In genomic region chr20:421685-422250, GRCh38 we compare ENCODE assay signal across 18 cellular contexts. TPM values are rescaled to one million over a fixed set of nuclear protein-coding genes. Genes with fewer than 3 reads are reported as not detected.
DNase-seq lines count a peak whose midpoint lies in the region; ATAC-seq, FAIRE-seq and TF ChIP-seq lines count a peak whose summit lies in the region.
"Had no signal": no experiment of that assay in that cellular context is flagged by ENCODE, and none has a peak within 500 bp of the region (broad histone marks: within the 10 kb centered on the region; RNA-seq: fewer than 3 reads in every experiment).

No MANE protein-coding gene starts in this region.

- RAD21 ChIA-PET in GM12878 (lab: Charles Lee; ENCODE audit: unreplicated experiment), result no interaction called here

- peaks cover 0 to 80% (median 22%) of the 10 kb centered on the region in 3 donors for H3K36me3 Mint-ChIP-seq in CD8-positive, alpha-beta memory T cell
- peaks cover 25% of the 10 kb centered on the region for H3K36me3 Mint-ChIP-seq in progenitor cell of endocrine pancreas (ENCODE audit: insufficient read depth)

- TF ChIP-seq CTCF in GM12878 (IDR thresholded peaks at IDR 0.05 in 2 of 3, conservative IDR thresholded peaks at IDR 0.05 in 1 of 3; ENCODE audit: control insufficient read depth in 2 of 3, extremely low read depth in 1 of 3, insufficient read depth in 1 of 3, low read depth in 3 of 3, low read length in 3 of 3) (no peak), progenitor cell of endocrine pancreas (IDR thresholded peaks at IDR 0.05; ENCODE audit: unreplicated experiment) (no peak), BE2C (IDR thresholded peaks at IDR 0.05; ENCODE audit: low read depth, low read length) (no peak)

- no peaks in the 10 kb centered on the region for H3K27me3 Mint-ChIP-seq in CD8-positive, alpha-beta memory T cell
- no peaks in the 10 kb centered on the region for H3K27me3 Mint-ChIP-seq in progenitor cell of endocrine pancreas

- no peak overlapping the region for H2AFZ ChIP-seq in GM12878 (ENCODE audit: control insufficient read depth, low read depth, low read length)

- no peak overlapping the region for H3K4me3 Mint-ChIP-seq in CD8-positive, alpha-beta memory T cell
- H3K4me3 Mint-ChIP-seq in progenitor cell of endocrine pancreas (ENCODE audit: low read depth), result no peak overlapping the region

- H3K36me3 ChIP-seq in CD8-positive, alpha-beta memory T cell (ENCODE audit: insufficient read depth, low read length), result peaks cover 49% of the 10 kb centered on the region
- peaks cover 3 to 13% of the 10 kb centered on the region in 2 experiments; a peak in 3 of 4 replicates for H3K36me3 ChIP-seq in GM12878 (ENCODE audit: control insufficient read depth in 2 of 2, insufficient read depth in 2 of 2, low read length in 1 of 2)
- H3K36me3 ChIP-seq in BE2C, result no peaks in the 10 kb centered on the region

- peak; percentile 17 for DNase-seq in activated effector memory CD4-positive, alpha-beta T cell treated with anti-CD3 and anti-CD28 coated beads, Interleukin-2, amount 50 U/mL, for 16 hours
- no peak for DNase-seq in activated effector memory CD4-positive, alpha-beta T cell treated with Interleukin-2 at 50 U/mL for 16 hours
- DNase-seq in CD8-positive, alpha-beta memory T cell, result peak in 1 of 5 donors; percentile 17
- DNase-seq in GM12878 (ENCODE audit: low read depth, low spot score) (no peak), progenitor cell of endocrine pancreas (ENCODE audit: low spot score, unreplicated experiment) (no peak), AG20443 (ENCODE audit: low spot score) (no peak), BE2C (no peak)
- DNase-seq: activated CD8-positive, alpha-beta memory T cell treated with anti-CD3 and anti-CD28 coated beads for 24 hours; effector CD4-positive, alpha-beta T cell; esophagus squamous epithelium; NCI-H1048; NCI-H2227 treated with DMSO at 0.1 percent for 48 hours; NCI-H82; SHP77 treated with DMSO at 0.1 percent for 48 hours; stimulated activated CD4-positive, alpha-beta T cell treated with anti-CD3 and anti-CD28 coated beads, Interleukin-15, amount 100 ng/mL, for 24 hours had no signal

- no peak for ATAC-seq in GM12878
- ATAC-seq in activated CD4-positive, CD25-positive, alpha-beta regulatory T cell treated with anti-CD3 and anti-CD28 coated beads, Interleukin-2, amount 50 U/mL, for 24 hours, result no peak

- intact Hi-C loops in GM12878 (cut with micrococcal nuclease; ENCODE audit: unreplicated experiment), result no loop called here

- no peaks in the 10 kb centered on the region for H3K4me1 ChIP-seq in CD8-positive, alpha-beta memory T cell (ENCODE audit: insufficient read depth, low read length)
- H3K4me1 ChIP-seq in GM12878 (ENCODE audit: control insufficient read depth, insufficient read depth, low read length) (no peaks in the 10 kb centered on the region), BE2C (no peaks in the 10 kb centered on the region)
- H3K4me1 ChIP-seq: right atrium auricular region had no signal

- 99% methylated on average over 8 of the region's 8 CpGs for WGBS in GM12878 (ENCODE audit: insufficient coverage, insufficient replicate concordance, low lambda C conversion rate, missing lambda C conversion rate)

- CTCF ChIA-PET in CD8-positive, alpha-beta memory T cell (lab: Charles Lee), result no interaction called here
- CTCF ChIA-PET in GM12878 (lab: Yijun Ruan, JAX), result no interaction called here

- POLR2A ChIA-PET in CD8-positive, alpha-beta memory T cell (lab: Charles Lee), result no interaction called here
- POLR2A ChIA-PET in GM12878 (lab: Charles Lee), result interaction anchor here (0.7 kb wide), 1 partner anchor 308 kb away, joined by 4 read pairs; no protein-coding TSS in a partner anchor

- no peak for TF ChIP-seq EP300 in GM12878 (IDR thresholded peaks at IDR 0.05; ENCODE audit: borderline replicate concordance in 1 of 2, control insufficient read depth in 1 of 2, low read depth in 2 of 2, low read length in 2 of 2)

- H3K4me1 Mint-ChIP-seq in CD8-positive, alpha-beta memory T cell, result peaks cover 5 to 16% (median 6%) of the 10 kb centered on the region in 3 donors
- H3K4me1 Mint-ChIP-seq in progenitor cell of endocrine pancreas (ENCODE audit: low read depth), result no peaks in the 10 kb centered on the region

- no peaks in the 10 kb centered on the region for H3K27me3 ChIP-seq in CD8-positive, alpha-beta memory T cell (ENCODE audit: insufficient read depth, low read length, poor library complexity, severe bottlenecking)
- H3K27me3 ChIP-seq in GM12878 (replicated peaks in 1 of 2; ENCODE audit: control insufficient read depth in 2 of 2, insufficient read depth in 2 of 2, low read length in 1 of 2) (no peaks in the 10 kb centered on the region), BE2C (no peaks in the 10 kb centered on the region)
- H3K27me3 ChIP-seq: esophagus squamous epithelium, right atrium auricular region had no signal

- in situ Hi-C loops in GM12878 (cut with MboI), result no loop called here

- BruUV-seq in GM12878 (replicated peaks; lab: Mats Ljungman, UMichigan), result TSS peak; percentile 60

- no peak for TF ChIP-seq RAD21 in GM12878 (IDR thresholded peaks at IDR 0.05; ENCODE audit: insufficient read depth, low read depth, low read length)

- no peaks in the 10 kb centered on the region for H3K79me2 ChIP-seq in GM12878 (ENCODE audit: control insufficient read depth, insufficient read depth, low read length)

- H3K9ac ChIP-seq in GM12878 (ENCODE audit: control insufficient read depth, insufficient read depth, low read length), result no peak overlapping the region
- H3K9ac ChIP-seq: KMS-11 had no signal

- no peak for FAIRE-seq in GM12878 (lab: Jason Lieb, UNC)

- no peak overlapping the region for H3K4me2 ChIP-seq in GM12878 (ENCODE audit: control insufficient read depth, insufficient read depth)
- H3K4me2 ChIP-seq: KMS-11 had no signal

- H3K4me3 ChIP-seq in CD8-positive, alpha-beta memory T cell (ENCODE audit: low read length), result no peak overlapping the region
- H3K4me3 ChIP-seq in GM12878, result no peak overlapping the region
- H3K4me3 ChIP-seq in BE2C (ENCODE audit: low read depth, low read length), result no peak overlapping the region
- H3K4me3 ChIP-seq: esophagus squamous epithelium, right atrium auricular region had no signal

- TF ChIP-seq POLR2A in GM12878 (IDR thresholded peaks at IDR 0.05; ENCODE audit: low read depth, low read length), result no peak

- no peaks in the 10 kb centered on the region for H3K9me3 ChIP-seq in CD8-positive, alpha-beta memory T cell (ENCODE audit: low read length)
- H3K9me3 ChIP-seq in GM12878 (replicated peaks; ENCODE audit: control insufficient read depth, insufficient read depth, low read length) (no peaks in the 10 kb centered on the region), BE2C (no peaks in the 10 kb centered on the region)
- H3K9me3 ChIP-seq: esophagus squamous epithelium, right atrium auricular region had no signal

- H3K27ac Mint-ChIP-seq in CD8-positive, alpha-beta memory T cell, result peak overlapping the region in 5 of 8 donors; percentile 8 to 88 (median 25)
- H3K27ac Mint-ChIP-seq in progenitor cell of endocrine pancreas, result peak overlapping the region; percentile 7

- H4K20me1 ChIP-seq in GM12878 (ENCODE audit: control insufficient read depth, insufficient read depth), result no peaks in the 10 kb centered on the region

- H3K27ac ChIP-seq in CD8-positive, alpha-beta memory T cell (ENCODE audit: low read depth, low read length), result no peak overlapping the region
- H3K27ac ChIP-seq in GM12878 (ENCODE audit: control insufficient read depth, insufficient read depth), result no peak overlapping the region
- H3K27ac ChIP-seq: esophagus squamous epithelium, KMS-11, right atrium auricular region had no signal

- SMC1A ChIA-PET in GM12878 (lab: Charles Lee; ENCODE audit: uncharacterized antibody, unreplicated experiment), result interaction anchor here (0.8 to 1.7 kb wide), 2 partner anchors 67 to 224 kb away, joined by 3 read pairs; no protein-coding TSS in a partner anchor

- H3K9me3 Mint-ChIP-seq in CD8-positive, alpha-beta memory T cell, result no peaks in the 10 kb centered on the region
- no peaks in the 10 kb centered on the region for H3K9me3 Mint-ChIP-seq in progenitor cell of endocrine pancreas (ENCODE audit: low read depth)

RNA-seq across cellular contexts. Expression of gene RBCK1, which starts 13.7 kb away (rescaled TPM):
- 10 to 100 TPM; 83.7 to 90.5 TPM for total RNA-seq in CD8-positive, alpha-beta memory T cell
- 95.7 TPM for polyA plus RNA-seq in CD8-positive, alpha-beta memory T cell
- total RNA-seq in GM12878 (2013; cell fraction: nucleolus; rRNA removed), result 63.8 and 68.9 TPM in 2 replicates
- total RNA-seq in GM12878 (2014; rRNA removed), result 73.3 and 76.9 TPM in 2 replicates
- 34.4 and 39.3 TPM in 2 replicates for total RNA-seq in GM12878 (2014; rRNA removed; fragmentation: Illumina TruSeq; extraction: Trizol)
- total RNA-seq in GM12878 (2021), result 95.4 and 99.7 TPM in 2 replicates
- polyA plus RNA-seq in GM12878 (2011; ENCODE audit: low read depth), result 40.2 TPM
- 73.4 and 75.2 TPM in 2 replicates for polyA plus RNA-seq in GM12878 (2011; rRNA removed)
- polyA plus RNA-seq in GM12878 (2011; cell fraction: cytosol; rRNA removed), result 62.6 and 81.2 TPM in 2 replicates
- 188 and 198 TPM in 2 replicates for polyA plus RNA-seq in GM12878 (2011; cell fraction: nucleus; rRNA removed)
- polyA plus RNA-seq in GM12878 (2012), result 101 and 109 TPM in 2 replicates
- 21.2 and 46.3 TPM in 2 replicates for polyA plus RNA-seq in GM12878 (2014; fragmentation: Illumina TruSeq; extraction: Trizol)
- 10 to 100 TPM; 14.1 to 18.8 TPM for polyA plus RNA-seq in GM12878 (2014; fragmentation: Nextera tagmentation; extraction: Ambion mirVana)
- polyA plus RNA-seq in GM12878 (2014; rRNA removed), result 93.4 and 102 TPM in 2 replicates
- 10 to 100 TPM; 83.8 to 89.8 TPM for polyA plus RNA-seq in GM12878 (2016; fragmentation: Nextera tagmentation; extraction: Ambion mirVana)
- polyA minus RNA-seq in GM12878 (2011; rRNA and poly(A)+ RNA removed), result 36.4 and 37.2 TPM in 2 replicates
- 27.7 and 30.2 TPM in 2 replicates for polyA minus RNA-seq in GM12878 (2011; cell fraction: cytosol; rRNA and poly(A)+ RNA removed)
- polyA minus RNA-seq in GM12878 (2011; cell fraction: nucleus; rRNA and poly(A)+ RNA removed), result 26.5 and 39.0 TPM in 2 replicates
- 92.7 and 108 TPM in 2 replicates for total RNA-seq in progenitor cell of endocrine pancreas
- 91.3 TPM for polyA plus RNA-seq in BE2C (2012; ENCODE audit: insufficient read depth, insufficient read length, low read depth)

RNA-seq across cellular contexts. Expression of gene TBC1D20, which starts 40.6 kb away (rescaled TPM):
- total RNA-seq in CD8-positive, alpha-beta memory T cell, result 10 to 100 TPM; 24.6 to 25.0 TPM
- 28.6 TPM for polyA plus RNA-seq in CD8-positive, alpha-beta memory T cell
- total RNA-seq in GM12878 (2013; cell fraction: nucleolus; rRNA removed), result 32.4 and 37.5 TPM in 2 replicates
- 15.0 and 15.1 TPM in 2 replicates for total RNA-seq in GM12878 (2014; rRNA removed)
- total RNA-seq in GM12878 (2014; rRNA removed; fragmentation: Illumina TruSeq; extraction: Trizol), result 9.3 and 9.7 TPM in 2 replicates
- 12.8 and 13.2 TPM in 2 replicates for total RNA-seq in GM12878 (2021)
- 8.1 TPM for polyA plus RNA-seq in GM12878 (2011; ENCODE audit: low read depth)
- 12.9 and 16.7 TPM in 2 replicates for polyA plus RNA-seq in GM12878 (2011; rRNA removed)
- polyA plus RNA-seq in GM12878 (2011; cell fraction: cytosol; rRNA removed), result 24.3 and 25.1 TPM in 2 replicates
- 24.3 and 25.9 TPM in 2 replicates for polyA plus RNA-seq in GM12878 (2011; cell fraction: nucleus; rRNA removed)
- 9.5 and 11.1 TPM in 2 replicates for polyA plus RNA-seq in GM12878 (2012)
- polyA plus RNA-seq in GM12878 (2014; fragmentation: Illumina TruSeq; extraction: Trizol), result 15.2 TPM in 2 replicates
- 1 to 10 TPM; 4.3 to 6.8 TPM for polyA plus RNA-seq in GM12878 (2014; fragmentation: Nextera tagmentation; extraction: Ambion mirVana)
- polyA plus RNA-seq in GM12878 (2014; rRNA removed), result 16.8 and 17.9 TPM in 2 replicates
- 1 to 10 TPM; 8.4 to 9.7 TPM for polyA plus RNA-seq in GM12878 (2016; fragmentation: Nextera tagmentation; extraction: Ambion mirVana)
- polyA minus RNA-seq in GM12878 (2011; rRNA and poly(A)+ RNA removed), result 22.0 and 27.6 TPM in 2 replicates
- 6.7 and 9.7 TPM in 2 replicates for polyA minus RNA-seq in GM12878 (2011; cell fraction: cytosol; rRNA and poly(A)+ RNA removed)
- 7.4 and 10.0 TPM in 2 replicates for polyA minus RNA-seq in GM12878 (2011; cell fraction: nucleus; rRNA and poly(A)+ RNA removed)
- 30.3 and 33.2 TPM in 2 replicates for total RNA-seq in progenitor cell of endocrine pancreas
- 17.9 TPM for polyA plus RNA-seq in BE2C (2012; ENCODE audit: insufficient read depth, insufficient read length, low read depth)

RNA-seq across cellular contexts. Expression of gene TRIB3, which starts 41.2 kb away (rescaled TPM):
- 10 to 100 TPM; 24.6 to 28.7 TPM for total RNA-seq in CD8-positive, alpha-beta memory T cell
- polyA plus RNA-seq in CD8-positive, alpha-beta memory T cell, result 12.0 TPM
- total RNA-seq in GM12878 (2013; cell fraction: nucleolus; rRNA removed), result 7.3 and 7.7 TPM in 2 replicates
- total RNA-seq in GM12878 (2014; rRNA removed), result 30.8 and 34.8 TPM in 2 replicates
- total RNA-seq in GM12878 (2014; rRNA removed; fragmentation: Illumina TruSeq; extraction: Trizol), result 10.9 and 11.5 TPM in 2 replicates
- total RNA-seq in GM12878 (2021), result 24.7 and 27.3 TPM in 2 replicates
- polyA plus RNA-seq in GM12878 (2011; ENCODE audit: low read depth), result 11.3 TPM
- polyA plus RNA-seq in GM12878 (2011; rRNA removed), result 11.0 and 24.2 TPM in 2 replicates
- polyA plus RNA-seq in GM12878 (2011; cell fraction: cytosol; rRNA removed), result 34.0 and 35.7 TPM in 2 replicates
- 28.7 and 29.6 TPM in 2 replicates for polyA plus RNA-seq in GM12878 (2011; cell fraction: nucleus; rRNA removed)
- 20.6 and 27.2 TPM in 2 replicates for polyA plus RNA-seq in GM12878 (2012)
- polyA plus RNA-seq in GM12878 (2014; fragmentation: Illumina TruSeq; extraction: Trizol), result 11.9 and 12.1 TPM in 2 replicates
- polyA plus RNA-seq in GM12878 (2014; fragmentation: Nextera tagmentation; extraction: Ambion mirVana), result 1 to 10 TPM; 2.2 to 8.6 TPM
- polyA plus RNA-seq in GM12878 (2014; rRNA removed), result 23.3 and 28.2 TPM in 2 replicates
- polyA plus RNA-seq in GM12878 (2016; fragmentation: Nextera tagmentation; extraction: Ambion mirVana), result 10 to 100 TPM; 23.2 to 26.4 TPM
- 21.1 and 31.7 TPM in 2 replicates for polyA minus RNA-seq in GM12878 (2011; rRNA and poly(A)+ RNA removed)
- polyA minus RNA-seq in GM12878 (2011; cell fraction: cytosol; rRNA and poly(A)+ RNA removed), result 13.4 and 13.8 TPM in 2 replicates
- 5.4 and 8.8 TPM in 2 replicates for polyA minus RNA-seq in GM12878 (2011; cell fraction: nucleus; rRNA and poly(A)+ RNA removed)
- total RNA-seq in progenitor cell of endocrine pancreas, result 5.2 and 7.8 TPM in 2 replicates
- 157 TPM for polyA plus RNA-seq in BE2C (2012; ENCODE audit: insufficient read depth, insufficient read length, low read depth)
